8 cellular contexts compared by ENCODE assay signal in the genomic region with DNA sequence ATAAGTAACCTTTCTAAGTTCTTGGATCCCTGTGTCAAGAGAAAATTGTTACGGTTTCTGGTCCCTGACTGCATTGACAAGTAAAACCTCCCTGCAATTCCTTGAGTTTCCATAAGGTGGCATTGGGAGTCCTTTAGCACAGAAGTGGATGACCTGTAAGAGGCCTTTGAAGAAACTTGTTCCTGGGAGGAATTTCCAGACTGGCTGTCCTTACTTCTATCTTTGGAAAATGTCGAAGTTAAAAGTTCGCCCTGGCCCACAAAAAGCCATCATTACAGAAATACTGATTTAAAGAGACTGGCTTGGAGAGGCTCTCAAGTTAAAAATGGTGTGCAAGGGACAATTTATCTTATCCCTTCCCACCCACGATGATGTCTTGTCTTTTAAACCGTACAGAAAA.
DNase-seq lines count a peak whose midpoint lies in the region; ATAC-seq, FAIRE-seq and TF ChIP-seq lines count a peak whose summit lies in the region.

No MANE protein-coding gene starts in this region.

- H3K4me3 ChIP-seq in brain microvascular endothelial cell (ENCODE audit: low read depth, low read length): no peak overlapping the region
- no peak overlapping the region for H3K4me3 ChIP-seq in thoracic aorta

- peaks cover 11% of the 10 kb centered on the region for H3K4me1 Mint-ChIP-seq in activated T-cell treated with anti-CD3 and anti-CD28 coated beads, Interleukin-2, amount 50 U/mL, for 24 hours (ENCODE audit: low read depth)

- H3K27me3 ChIP-seq in brain microvascular endothelial cell (replicated peaks) (no peaks in the 10 kb centered on the region), thoracic aorta (replicated peaks; ENCODE audit: insufficient read depth) (no peaks in the 10 kb centered on the region)

- in situ Hi-C loops in brain microvascular endothelial cell (cut with HindIII; ENCODE audit: low pct_ligation_motif_present, low sequenced_read_pairs): no loop called here

- no peak overlapping the region for H3K27ac Mint-ChIP-seq in activated T-cell treated with anti-CD3 and anti-CD28 coated beads, Interleukin-2, amount 50 U/mL, for 24 hours

- no peak overlapping the region for H3K27ac ChIP-seq in brain microvascular endothelial cell
- no peak overlapping the region for H3K27ac ChIP-seq in thoracic aorta

- no peaks in the 10 kb centered on the region for H3K9me3 Mint-ChIP-seq in activated T-cell treated with anti-CD3 and anti-CD28 coated beads, Interleukin-2, amount 50 U/mL, for 24 hours

- DNase-seq in D721Med (ENCODE audit: insufficient read length, low spot score) (peak; percentile 65), GM19238 (ENCODE audit: insufficient read length, low spot score) (peak; percentile 35), NCI-H526 (lab: John Stamatoyannopoulos, UW) (peak; percentile 14 to 70), brain microvascular endothelial cell (peak; percentile 87), iris pigment epithelial cell (ENCODE audit: low read depth) (peak; percentile 88), thoracic aorta (ENCODE audit: low spot score) (no peak)
- no peak for DNase-seq in activated T-cell treated with anti-CD3 and anti-CD28 coated beads, Interleukin-2, amount 50 U/mL, for 24 hours

- no peaks in the 10 kb centered on the region for H3K36me3 Mint-ChIP-seq in activated T-cell treated with anti-CD3 and anti-CD28 coated beads, Interleukin-2, amount 50 U/mL, for 24 hours (ENCODE audit: low read depth)

- ATAC-seq in HG03442 (IDR thresholded peaks at IDR 0.05; ENCODE audit: unreplicated experiment) (peak; percentile 85), thoracic aorta (ENCODE audit: insufficient number of reproducible peaks, low FRiP score, low read depth) (peak; percentile 63)

- no peak overlapping the region for H3K4me3 Mint-ChIP-seq in activated T-cell treated with anti-CD3 and anti-CD28 coated beads, Interleukin-2, amount 50 U/mL, for 24 hours

- H3K36me3 ChIP-seq in brain microvascular endothelial cell (replicated peaks) (no peaks in the 10 kb centered on the region), thoracic aorta (no peaks in the 10 kb centered on the region)

- peak; percentile 100 for FAIRE-seq in D721Med (lab: Jason Lieb, UNC)

- peaks cover 17% of the 10 kb centered on the region for H3K27me3 Mint-ChIP-seq in activated T-cell treated with anti-CD3 and anti-CD28 coated beads, Interleukin-2, amount 50 U/mL, for 24 hours

- no peaks in the 10 kb centered on the region for H3K9me3 ChIP-seq in thoracic aorta

- peak; percentile 74 for TF ChIP-seq CTCF in D721Med (IDR thresholded peaks at IDR 0.05; ENCODE audit: insufficient read depth, missing control alignments)
- peak; percentile 89 for TF ChIP-seq CTCF in brain microvascular endothelial cell (IDR thresholded peaks at IDR 0.05; ENCODE audit: low read depth, low read length, missing control alignments)
- TF ChIP-seq CTCF in thoracic aorta (IDR thresholded peaks at IDR 0.05): peak; percentile 83

- H3K4me1 ChIP-seq in thoracic aorta (ENCODE audit: control insufficient read depth in 1 of 2, low read depth in 2 of 2): no peaks in the 10 kb centered on the region

Comparison
In these comparisons a context has a peak if more than half of its experiments do, and no peak if none do; other contexts are left out.
1. DNase-seq: peak in D721Med (single experiment), GM19238 (single experiment), NCI-H526 (2 of 2), brain microvascular endothelial cell (single experiment) and iris pigment epithelial cell (single experiment); none in thoracic aorta (single experiment) and activated T-cell treated with anti-CD3 and anti-CD28 coated beads, Interleukin-2, amount 50 U/mL, for 24 hours (single experiment).
2. Peak in every context shown above with its lines, with median percentiles within 50 percentile points of each other: CTCF ChIP-seq.